8 cellular contexts compared by ENCODE assay signal in the genomic region with DNA sequence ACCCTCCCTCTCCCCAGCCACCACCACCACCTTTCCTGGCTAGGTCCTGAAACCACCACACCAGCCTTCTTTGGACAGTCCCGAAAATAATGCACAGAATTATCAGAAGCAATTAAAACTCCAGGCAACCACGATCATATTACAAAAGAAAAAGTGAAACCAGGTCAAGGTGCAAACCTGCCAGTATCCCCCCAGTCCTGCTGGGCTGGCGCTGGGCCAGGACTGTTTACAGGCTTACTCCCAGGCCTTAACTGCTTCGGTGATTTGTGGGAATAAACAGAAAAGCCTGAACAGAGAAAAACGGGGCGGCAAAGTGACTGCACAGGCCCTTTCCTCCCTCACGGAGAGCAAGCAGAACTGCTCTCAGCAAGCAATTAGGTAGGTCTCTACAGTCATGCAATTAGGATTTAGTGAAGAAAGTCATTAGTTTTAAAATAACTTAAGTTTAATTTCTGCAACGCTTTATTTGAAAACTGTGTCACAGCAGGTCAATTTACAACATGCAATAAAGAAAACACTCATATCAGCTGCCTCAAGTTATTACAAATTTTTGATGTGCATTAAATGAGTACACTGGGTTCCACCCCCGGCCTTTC. TPM values are rescaled to one million over a fixed set of nuclear protein-coding genes. Genes with fewer than 3 reads are reported as not detected.
DNase-seq lines count a peak whose midpoint lies in the region; ATAC-seq and TF ChIP-seq lines count a peak whose summit lies in the region.

No MANE protein-coding gene starts in this region.

- H2AFZ ChIP-seq in smooth muscle cell (ENCODE audit: low read depth): no peak overlapping the region

- ATAC-seq in GM19455 (IDR thresholded peaks at IDR 0.05; ENCODE audit: unreplicated experiment): no peak
- ATAC-seq in HG02588 (IDR thresholded peaks at IDR 0.05; ENCODE audit: unreplicated experiment): no peak

- no peaks in the 10 kb centered on the region for H3K36me3 ChIP-seq in smooth muscle cell (ENCODE audit: low read depth)

- no peak for TF ChIP-seq CTCF in smooth muscle cell (IDR thresholded peaks at IDR 0.05; ENCODE audit: borderline replicate concordance, insufficient read depth, poor library complexity, severe bottlenecking)

- H3F3A ChIP-seq in smooth muscle cell (ENCODE audit: low read depth): no peaks in the 10 kb centered on the region

- H3K4me3 ChIP-seq in smooth muscle cell: peak overlapping the region; percentile 66

- H3K9ac ChIP-seq in smooth muscle cell (ENCODE audit: low read depth): peak overlapping the region; percentile 46

- no peaks in the 10 kb centered on the region for H3K9me3 ChIP-seq in smooth muscle cell (replicated peaks; ENCODE audit: low read depth)

- peak overlapping the region; percentile 23 for H3K27ac ChIP-seq in smooth muscle cell (ENCODE audit: low read depth)

- no peaks in the 10 kb centered on the region for H3K27me3 ChIP-seq in smooth muscle cell (ENCODE audit: low read depth)

- H4K20me1 ChIP-seq in smooth muscle cell (ENCODE audit: low read depth): peaks cover 54% of the 10 kb centered on the region

- DNase-seq in NCI-H2171 treated with DMSO at 0.1 percent for 48 hours (lab: John Stamatoyannopoulos, UW) (peak; percentile 9), NCI-H2171 (lab: John Stamatoyannopoulos, UW) (no peak), amniotic epithelial cell (ENCODE audit: low read depth) (peak; percentile 46), inferior parietal cortex (ENCODE audit: extremely low spot score) (peak; percentile 40), smooth muscle cell (lab: John Stamatoyannopoulos, UW; ENCODE audit: unreplicated experiment) (no peak)

- peaks cover 52% of the 10 kb centered on the region for H3K79me2 ChIP-seq in smooth muscle cell (ENCODE audit: low read depth)

- peak overlapping the region; percentile 94 for H3K4me2 ChIP-seq in smooth muscle cell

- H3K4me1 ChIP-seq in smooth muscle cell (ENCODE audit: low read depth): peaks cover 12% of the 10 kb centered on the region

- 15% methylated on average over 9 of the region's 9 CpGs for WGBS in smooth muscle cell (ENCODE audit: low lambda C conversion rate)

TF ChIP-seq in PFSK-1, 5 proteins besides CTCF, POLR2A, EP300 and RAD21:
- peak; percentile 31; the same call in 1 of the 2 replicates for TF ChIP-seq SIN3A (IDR thresholded peaks at IDR 0.05; ENCODE audit: borderline replicate concordance, insufficient read depth, low read length)
- no peak for TF ChIP-seq POLR2AphosphoS5 (IDR thresholded peaks at IDR 0.05; ENCODE audit: low read depth, low read length)

RNA-seq across cellular contexts. Expression of a gene that starts 1.3 kb away (rescaled TPM):
- 22.5 TPM for polyA plus RNA-seq in PFSK-1 (2012; ENCODE audit: insufficient read length, low read depth)
- total RNA-seq in smooth muscle cell: 24.4 and 35.7 TPM in 2 replicates
- 6.2 and 9.8 TPM in 2 replicates for polyA plus RNA-seq in smooth muscle cell

Comparison
In these comparisons a context has a peak if more than half of its experiments do, and no peak if none do; other contexts are left out.
1. DNase-seq: peak in NCI-H2171 treated with DMSO at 0.1 percent for 48 hours (single experiment), amniotic epithelial cell (single experiment) and inferior parietal cortex (single experiment); none in NCI-H2171 (single experiment) and smooth muscle cell (single experiment).